In the genomic region with DNA sequence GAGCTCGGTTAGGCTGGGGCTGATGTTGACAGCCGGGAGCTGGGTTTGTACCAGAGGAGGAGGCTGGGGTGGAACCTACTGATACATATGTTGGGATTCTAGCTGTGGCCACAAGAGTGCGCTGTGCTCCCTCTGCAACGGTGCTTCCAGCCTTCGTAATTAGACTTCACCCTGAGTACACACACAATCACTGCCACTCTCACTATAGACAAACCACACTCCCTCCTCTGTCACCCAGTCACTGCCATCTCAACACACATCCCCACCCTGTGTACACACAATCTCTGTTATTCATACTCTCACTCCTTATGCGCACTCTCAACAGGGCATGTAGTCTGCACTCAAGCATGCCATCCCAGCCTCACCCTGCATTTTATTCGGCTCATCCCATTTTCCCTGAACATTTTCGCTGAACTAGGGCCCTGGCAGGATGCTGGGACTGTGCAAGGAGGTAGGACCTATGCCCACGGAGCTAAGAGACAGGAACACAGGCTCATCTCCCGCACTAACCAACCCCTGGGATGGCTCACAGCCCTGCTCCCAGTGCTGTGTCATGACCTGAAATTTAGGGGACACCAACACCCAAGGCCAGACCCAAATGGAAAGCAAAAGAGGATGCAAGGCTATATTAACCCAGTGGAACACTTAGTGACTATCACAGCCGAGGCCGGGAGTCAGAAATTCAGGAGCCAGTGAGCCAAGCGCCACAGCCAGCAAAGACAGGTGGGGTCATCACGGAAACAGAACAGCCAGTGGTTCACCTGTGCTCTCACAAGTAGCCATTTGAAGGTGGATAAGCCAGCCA, we compare ENCODE assay signal across 8 cellular contexts.
DNase-seq lines count a peak whose midpoint lies in the region; ATAC-seq and TF ChIP-seq lines count a peak whose summit lies in the region.

No MANE protein-coding gene starts in this region.

- peak; percentile 67 for DNase-seq in EL
- peak; percentile 65 to 81 for DNase-seq in Kasumi-1 (lab: John Stamatoyannopoulos, UW)
- DNase-seq in OCI-M2 (lab: John Stamatoyannopoulos, UW; ENCODE audit: unreplicated experiment) = peak; percentile 13
- DNase-seq in activated T-cell treated with anti-CD3 and anti-CD28 coated beads, Interleukin-2, amount 50 U/mL, for 1 hour = peak; percentile 60
- peak; percentile 55 for DNase-seq in fibroblast of gingiva (ENCODE audit: low read depth)
- DNase-seq in stimulated activated naive CD4-positive, alpha-beta T cell (lab: John Stamatoyannopoulos, UW) = peak; percentile 6 to 47 (median 36)

- H3K9me3 Mint-ChIP-seq in nephron = no peaks in the 10 kb centered on the region

- no peak overlapping the region for H3K27ac Mint-ChIP-seq in nephron

- no peaks in the 10 kb centered on the region for H3K36me3 Mint-ChIP-seq in nephron (ENCODE audit: low read depth)

- H3K4me1 Mint-ChIP-seq in nephron = peaks cover 5% of the 10 kb centered on the region

- ATAC-seq in GM21529 (IDR thresholded peaks at IDR 0.05; ENCODE audit: unreplicated experiment) = no peak

- TF ChIP-seq CTCF in nephron (IDR thresholded peaks at IDR 0.05; ENCODE audit: unreplicated experiment in 3 of 3) = peak; percentile 74 to 83 (median 76)

- H3K4me3 Mint-ChIP-seq in nephron = no peak overlapping the region

- peaks cover 69% of the 10 kb centered on the region for H3K27me3 Mint-ChIP-seq in nephron (ENCODE audit: low read depth)

Comparison
In these comparisons a context has a peak if more than half of its experiments do, and no peak if none do; other contexts are left out.
1. DNase-seq: peak in every context shown above with its lines; median percentile 73 in Kasumi-1; 67 in EL; 60 in activated T-cell treated with anti-CD3 and anti-CD28 coated beads, Interleukin-2, amount 50 U/mL, for 1 hour; 55 in fibroblast of gingiva; 36 in stimulated activated naive CD4-positive, alpha-beta T cell; 13 in OCI-M2.